ENCODE assay signal across 8 cellular contexts in the genomic region with DNA sequence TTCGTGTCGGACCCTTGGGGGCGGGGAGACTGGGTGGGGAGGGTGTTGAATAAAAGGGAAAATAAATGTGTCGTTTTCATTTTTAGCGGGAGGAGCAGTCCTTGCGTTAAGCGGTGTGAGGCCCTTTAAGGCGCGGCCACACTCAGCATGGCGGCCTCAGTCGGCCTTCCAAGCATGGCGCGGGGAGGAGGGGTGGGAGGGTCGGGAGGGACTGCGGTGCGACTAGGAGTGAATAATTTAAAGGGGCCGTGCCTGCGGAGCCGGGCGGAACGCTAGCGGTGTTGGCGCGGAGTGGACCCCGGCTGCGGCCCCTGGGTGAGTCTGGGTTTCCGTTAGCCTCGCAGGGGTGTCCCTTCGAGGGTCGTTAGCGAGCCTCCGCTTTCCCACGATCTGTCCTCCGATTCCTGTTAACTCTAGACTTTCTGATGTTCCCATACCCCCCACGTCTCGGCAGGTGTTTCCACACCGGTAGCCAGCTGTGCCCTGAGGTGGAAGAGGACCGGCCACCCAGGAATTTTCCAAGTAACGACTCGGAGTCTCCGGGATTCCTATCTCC. TPM values are rescaled to one million over a fixed set of nuclear protein-coding genes. Genes with fewer than 3 reads are reported as not detected.
A peak's percentile ranks its signal among the peaks of the same experiment; 100 is the strongest.
DNase-seq lines count a peak whose midpoint lies in the region; ATAC-seq and TF ChIP-seq lines count a peak whose summit lies in the region.

No MANE protein-coding gene starts in this region.

- H3K9me3 ChIP-seq in HUES6 (ENCODE audit: control insufficient read depth, insufficient read depth, low read depth, low read length) (no peaks in the 10 kb centered on the region), OCI-LY3 (ENCODE audit: insufficient read depth, low read length) (no peaks in the 10 kb centered on the region), mucosa of descending colon (no peaks in the 10 kb centered on the region)

- intact Hi-C loops in mucosa of descending colon (cut with DNase I, micrococcal nuclease) = no loop called here

- H2AFZ ChIP-seq in OCI-LY3 (ENCODE audit: low read depth, low read length) = peak overlapping the region; percentile 13

- ATAC-seq in mucosa of descending colon (peak; percentile 73), HG03095 (IDR thresholded peaks at IDR 0.05; ENCODE audit: unreplicated experiment) (no peak)

- H3K4me1 ChIP-seq in HUES6 (ENCODE audit: control insufficient read depth, insufficient read depth, low read length) = no peaks in the 10 kb centered on the region
- peaks cover 4% of the 10 kb centered on the region; the same call in 1 of the 2 replicates for H3K4me1 ChIP-seq in OCI-LY3 (ENCODE audit: low read length)
- H3K4me1 ChIP-seq in mucosa of descending colon (ENCODE audit: low read depth) = peaks cover 6% of the 10 kb centered on the region

- DNase-seq in DMS79 treated with DMSO at 0.1 percent for 48 hours (lab: John Stamatoyannopoulos, UW) (peak; percentile 63), epithelial cell of prostate (ENCODE audit: low read depth, low spot score) (peak; percentile 34), mucosa of descending colon (peak; percentile 92 to 94 (median 92))
- peak; percentile 83 for DNase-seq in activated T-cell treated with anti-CD3 and anti-CD28 coated beads, Interleukin-2, amount 50 U/mL, for 1 hour
- peak; percentile 62 to 72 for DNase-seq in stimulated activated CD8-positive, alpha-beta memory T cell treated with anti-CD3 and anti-CD28 coated beads, Interleukin-2, amount 100 ng/mL, for 1 hour (ENCODE audit: low read depth in 2 of 2)

- no peaks in the 10 kb centered on the region for H4K20me1 ChIP-seq in OCI-LY3 (ENCODE audit: insufficient read depth, low read length)

- H3K36me3 ChIP-seq in HUES6 (ENCODE audit: control insufficient read depth, insufficient read depth, low read length) (peaks cover 24% of the 10 kb centered on the region), OCI-LY3 (replicated peaks; ENCODE audit: low read depth, low read length) (peaks cover 8% of the 10 kb centered on the region), mucosa of descending colon (ENCODE audit: low read depth) (no peaks in the 10 kb centered on the region)

- H3K27ac ChIP-seq in HUES6 (ENCODE audit: low read depth, low read length) (peak overlapping the region; percentile 81), OCI-LY3 (ENCODE audit: low read length) (no peak overlapping the region), epithelial cell of prostate (peak overlapping the region; percentile 65)

- H3K4me3 ChIP-seq in HUES6 (ENCODE audit: low read depth, low read length) (peak overlapping the region; percentile 98), OCI-LY3 (ENCODE audit: low read length) (peak overlapping the region; percentile 88), mucosa of descending colon (peak overlapping the region; percentile 73)

- H3K9ac ChIP-seq in HUES6 (ENCODE audit: low read length) (peak overlapping the region; percentile 66), OCI-LY3 (ENCODE audit: low read length) (peak overlapping the region; percentile 82)

- peaks cover 5% of the 10 kb centered on the region; the same call in 1 of the 2 replicates for H3K79me2 ChIP-seq in OCI-LY3 (ENCODE audit: low read length)

- no peak for TF ChIP-seq CTCF in OCI-LY3 (IDR thresholded peaks at IDR 0.05; ENCODE audit: low read depth, low read length)
- no peak for TF ChIP-seq CTCF in mucosa of descending colon (IDR thresholded peaks at IDR 0.05)

- no peaks in the 10 kb centered on the region for H3K27me3 ChIP-seq in HUES6 (ENCODE audit: control insufficient read depth, insufficient read depth, low read length)
- H3K27me3 ChIP-seq in OCI-LY3 (ENCODE audit: low read depth, low read length) = no peaks in the 10 kb centered on the region

- H3K4me2 ChIP-seq in OCI-LY3 (ENCODE audit: low read length) = peak overlapping the region; percentile 76

RNA-seq across cellular contexts. Expression of gene PNPLA6, which starts 1.5 kb away (rescaled TPM):
- total RNA-seq in mucosa of descending colon = 100 to 1,000 TPM in 2 of 3 donors, 10 to 100 TPM in 1; 85.7 to 136 (median 121) TPM

RNA-seq across cellular contexts. Expression of gene MCOLN1, which starts 11.6 kb away (rescaled TPM):
- 10 to 100 TPM; 29.5 to 40.1 (median 31.7) TPM for total RNA-seq in mucosa of descending colon

RNA-seq across cellular contexts. Expression of gene ZNF358, which starts 18.1 kb away (rescaled TPM):
- 10 to 100 TPM; 31.7 to 88.8 (median 42.1) TPM for total RNA-seq in mucosa of descending colon

RNA-seq across cellular contexts. Expression of gene PEX11G, which starts 45.2 kb away (rescaled TPM):
- 1 to 10 TPM; 4.0 to 9.5 (median 8.1) TPM for total RNA-seq in mucosa of descending colon

Comparison
In these comparisons a context has a peak if more than half of its experiments do, and no peak if none do; other contexts are left out.
1. DNase-seq: peak in every context shown above with its lines; median percentile 92 in mucosa of descending colon; 83 in activated T-cell treated with anti-CD3 and anti-CD28 coated beads, Interleukin-2, amount 50 U/mL, for 1 hour; 67 in stimulated activated CD8-positive, alpha-beta memory T cell treated with anti-CD3 and anti-CD28 coated beads, Interleukin-2, amount 100 ng/mL, for 1 hour; 63 in DMS79 treated with DMSO at 0.1 percent for 48 hours; 34 in epithelial cell of prostate.